ENCODE assay signal across 8 cellular contexts in the genomic region with DNA sequence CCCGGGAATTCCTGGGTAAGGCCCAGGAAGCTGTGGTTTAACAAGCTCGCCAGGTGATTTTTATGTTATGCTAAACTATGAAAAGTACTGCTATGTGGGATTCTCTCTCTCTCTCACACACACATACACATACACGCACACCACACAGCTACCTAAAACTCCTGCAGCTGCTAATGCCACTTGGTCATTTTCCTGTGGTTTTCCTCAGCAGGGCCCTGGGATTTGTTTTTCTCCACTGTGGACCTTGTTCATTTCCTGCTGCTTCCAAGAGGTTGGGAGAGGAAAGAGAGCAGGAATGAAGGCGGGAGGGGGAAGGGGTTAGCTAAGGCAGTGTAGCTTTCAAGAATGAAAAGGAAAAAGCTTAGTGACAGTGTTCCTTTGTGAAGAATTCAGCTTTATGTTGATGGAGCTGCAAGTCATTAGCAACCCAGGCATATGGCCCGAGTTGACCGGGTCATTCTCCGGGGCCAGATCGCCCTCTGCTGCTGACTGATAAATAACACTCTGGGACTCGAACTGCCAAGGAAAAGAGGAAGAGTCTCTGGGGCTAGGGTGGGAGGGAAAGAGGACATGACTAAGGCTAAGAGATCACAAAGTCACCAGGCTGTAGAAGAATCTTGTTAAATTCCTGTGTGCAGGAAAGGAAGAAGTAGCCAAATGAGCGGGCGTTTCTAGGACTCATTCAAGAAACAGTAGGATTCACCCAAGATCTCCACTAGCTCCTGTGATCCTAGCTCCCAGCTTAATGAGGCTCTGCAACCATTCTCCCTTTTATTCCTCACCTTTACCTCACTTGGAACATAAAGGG. TPM values are rescaled to one million over a fixed set of nuclear protein-coding genes. Genes with fewer than 3 reads are reported as not detected.
DNase-seq lines count a peak whose midpoint lies in the region; ATAC-seq and TF ChIP-seq lines count a peak whose summit lies in the region.

No MANE protein-coding gene starts in this region.

- intact Hi-C loops in Right ventricle myocardium inferior (cut with DNase I) = loop anchor here (1.0 to 5.0 kb wide), 3 partner anchors 161 to 325 kb away; partner anchors contain the start of gene PPM1J

- no peak overlapping the region for H3K27ac ChIP-seq in 22Rv1

- H3K27ac Mint-ChIP-seq in activated naive CD8-positive, alpha-beta T cell treated with anti-CD3 and anti-CD28 coated beads, Interleukin-2, amount 50 U/mL, for 24 hours = no peak overlapping the region

- H3K4me3 Mint-ChIP-seq in activated naive CD8-positive, alpha-beta T cell treated with anti-CD3 and anti-CD28 coated beads, Interleukin-2, amount 50 U/mL, for 24 hours = no peak overlapping the region

- H3K27me3 Mint-ChIP-seq in activated naive CD8-positive, alpha-beta T cell treated with anti-CD3 and anti-CD28 coated beads, Interleukin-2, amount 50 U/mL, for 24 hours = no peaks in the 10 kb centered on the region

- ATAC-seq in HG02938 (IDR thresholded peaks at IDR 0.05; ENCODE audit: unreplicated experiment) (peak; percentile 67), Right ventricle myocardium inferior (peak; percentile 89)
- peak; percentile 59 for ATAC-seq in activated naive CD8-positive, alpha-beta T cell treated with anti-CD3 and anti-CD28 coated beads, Interleukin-2, amount 50 U/mL, for 24 hours

- peaks cover 37% of the 10 kb centered on the region for H3K4me1 Mint-ChIP-seq in activated naive CD8-positive, alpha-beta T cell treated with anti-CD3 and anti-CD28 coated beads, Interleukin-2, amount 50 U/mL, for 24 hours

- no peaks in the 10 kb centered on the region for H3K9me3 Mint-ChIP-seq in activated naive CD8-positive, alpha-beta T cell treated with anti-CD3 and anti-CD28 coated beads, Interleukin-2, amount 50 U/mL, for 24 hours

- peak; percentile 75 for TF ChIP-seq CTCF in 22Rv1 (IDR thresholded peaks at IDR 0.05)

- no peaks in the 10 kb centered on the region for H3K36me3 Mint-ChIP-seq in activated naive CD8-positive, alpha-beta T cell treated with anti-CD3 and anti-CD28 coated beads, Interleukin-2, amount 50 U/mL, for 24 hours (ENCODE audit: low read depth)

- peak; percentile 72 for DNase-seq in GF-D8 (lab: John Stamatoyannopoulos, UW)
- DNase-seq in NCI-H526 (lab: John Stamatoyannopoulos, UW) = peak; percentile 91 to 97
- DNase-seq in activated naive CD8-positive, alpha-beta T cell treated with anti-CD3 and anti-CD28 coated beads, Interleukin-2, amount 50 U/mL, for 24 hours = peak; percentile 42
- DNase-seq in Right ventricle myocardium inferior (ENCODE audit: missing footprints) = peak; percentile 79
- peak in 53 of 56 donors; percentile 2 to 85 (median 66) for DNase-seq in nucleus accumbens (lab: John Stamatoyannopoulos, UW)
- no peak for DNase-seq in cerebellar nuclear complex (lab: John Stamatoyannopoulos, UW)

RNA-seq across cellular contexts. Expression of gene LRIG2, which starts 30.5 kb away (rescaled TPM):
- total RNA-seq in Right ventricle myocardium inferior = 7.8 TPM

Comparison
In these comparisons a context has a peak if more than half of its experiments do, and no peak if none do; other contexts are left out.
1. DNase-seq: peak in GF-D8 (single experiment), NCI-H526 (2 of 2), activated naive CD8-positive, alpha-beta T cell treated with anti-CD3 and anti-CD28 coated beads, Interleukin-2, amount 50 U/mL, for 24 hours (single experiment), Right ventricle myocardium inferior (single experiment) and nucleus accumbens (53 of 56); none in cerebellar nuclear complex (0 of 2).
2. Peak in every context shown above with its lines, with median percentiles within 50 percentile points of each other: ATAC-seq.